In genomic region chr15:33021806-33022389, GRCh38 we compare ENCODE assay signal across 8 cellular contexts.
DNase-seq lines count a peak whose midpoint lies in the region; ATAC-seq and TF ChIP-seq lines count a peak whose summit lies in the region.

No MANE protein-coding gene starts in this region.

- H3K4me3 ChIP-seq in fibroblast of pulmonary artery (replicated peaks; ENCODE audit: low read depth, low read length) = no peak overlapping the region

- H3K36me3 Mint-ChIP-seq in progenitor cell of endocrine pancreas (ENCODE audit: insufficient read depth) = no peaks in the 10 kb centered on the region
- no peaks in the 10 kb centered on the region for H3K36me3 Mint-ChIP-seq in activated naive CD4-positive, alpha-beta T cell treated with anti-CD3 and anti-CD28 coated beads, Interleukin-2, amount 50 U/mL, for 72 hours

- no peak overlapping the region for H3K27ac Mint-ChIP-seq in progenitor cell of endocrine pancreas
- H3K27ac Mint-ChIP-seq in activated naive CD4-positive, alpha-beta T cell treated with anti-CD3 and anti-CD28 coated beads, Interleukin-2, amount 50 U/mL, for 72 hours = no peak overlapping the region

- TF ChIP-seq CTCF in LNCAP (IDR thresholded peaks at IDR 0.05) (peak; percentile 82), fibroblast of pulmonary artery (IDR thresholded peaks at IDR 0.05; ENCODE audit: low read length, missing control alignments) (peak; percentile 73), progenitor cell of endocrine pancreas (IDR thresholded peaks at IDR 0.05; ENCODE audit: unreplicated experiment) (peak; percentile 72)

- no peak for ATAC-seq in HG02588 (IDR thresholded peaks at IDR 0.05; ENCODE audit: unreplicated experiment)
- ATAC-seq in activated naive CD4-positive, alpha-beta T cell treated with anti-CD3 and anti-CD28 coated beads, Interleukin-2, amount 50 U/mL, for 72 hours = no peak
- ATAC-seq in GM19328 (IDR thresholded peaks at IDR 0.05; ENCODE audit: unreplicated experiment) = no peak

- H3K27me3 Mint-ChIP-seq in progenitor cell of endocrine pancreas = no peaks in the 10 kb centered on the region

- DNase-seq in ELR (ENCODE audit: low read depth) (peak; percentile 75), SKM-1 treated with dmso at 0.1 percent for 144 hours (lab: John Stamatoyannopoulos, UW; ENCODE audit: unreplicated experiment) (peak; percentile 25), fibroblast of pulmonary artery (ENCODE audit: low read depth) (peak; percentile 73), progenitor cell of endocrine pancreas (ENCODE audit: low spot score, unreplicated experiment) (no peak)
- DNase-seq in activated naive CD4-positive, alpha-beta T cell treated with anti-CD3 and anti-CD28 coated beads, Interleukin-2, amount 50 U/mL, for 72 hours (ENCODE audit: low spot score in 2 of 2) = no peak

- H3K9me3 Mint-ChIP-seq in progenitor cell of endocrine pancreas (ENCODE audit: low read depth) = no peaks in the 10 kb centered on the region
- no peaks in the 10 kb centered on the region for H3K9me3 Mint-ChIP-seq in activated naive CD4-positive, alpha-beta T cell treated with anti-CD3 and anti-CD28 coated beads, Interleukin-2, amount 50 U/mL, for 72 hours

- no peak overlapping the region for H3K4me3 Mint-ChIP-seq in progenitor cell of endocrine pancreas (ENCODE audit: low read depth)

- H3K4me1 Mint-ChIP-seq in progenitor cell of endocrine pancreas (ENCODE audit: low read depth) = no peaks in the 10 kb centered on the region

Comparison
In these comparisons a context has a peak if more than half of its experiments do, and no peak if none do; other contexts are left out.
1. DNase-seq: peak in ELR (single experiment), SKM-1 treated with dmso at 0.1 percent for 144 hours (single experiment) and fibroblast of pulmonary artery (single experiment); none in progenitor cell of endocrine pancreas (single experiment) and activated naive CD4-positive, alpha-beta T cell treated with anti-CD3 and anti-CD28 coated beads, Interleukin-2, amount 50 U/mL, for 72 hours (0 of 2).
2. Peak in every context shown above with its lines, with median percentiles within 50 percentile points of each other: CTCF ChIP-seq.